30 cellular contexts compared by ENCODE assay signal in genomic region chr1:221747840-221748239, GRCh38.
"Had no signal": no experiment of that assay in that cellular context is flagged by ENCODE, and none has a peak within 500 bp of the region (broad histone marks: within the 10 kb centered on the region; RNA-seq: fewer than 3 reads in every experiment).

No MANE protein-coding gene starts in this region.

- H3K4me3 ChIP-seq: ascending aorta, cardiac muscle cell, colonic mucosa, esophagus squamous epithelium, left ventricle myocardium inferior, lung, mucosa of descending colon, right lobe of liver, uterus had no signal

- H3K27me3 ChIP-seq: ascending aorta, cardiac muscle cell, colonic mucosa, esophagus squamous epithelium, right lobe of liver, uterus had no signal

- H3K36me3 Mint-ChIP-seq: brain, type B pancreatic cell had no signal

- DNase-seq: activated CD4-positive, alpha-beta T cell treated with anti-CD3 and anti-CD28 coated beads for 48 hours; activated CD4-positive, alpha-beta T cell treated with anti-CD3 and anti-CD28 coated beads, Interleukin-2, amount 50 U/mL, for 48 hours; activated CD8-positive, alpha-beta memory T cell treated with anti-CD3 and anti-CD28 coated beads for 24 hours; activated effector memory CD4-positive, alpha-beta T cell treated with Interleukin-2 at 50 U/mL for 16 hours; activated naive CD4-positive, alpha-beta T cell treated with Interleukin-2 at 50 U/mL for 16 hours; cerebellar nuclear complex; colonic mucosa; effector CD8-positive, alpha-beta T cell; esophagus squamous epithelium; foreskin melanocyte; islet precursor cell; left ventricle myocardium inferior; mucosa of descending colon; right lobe of liver; stimulated activated CD4-positive, alpha-beta T cell treated with anti-CD3 and anti-CD28 coated beads, Interleukin-2, amount 100 ng/mL, for 48 hours; stimulated activated naive CD8-positive, alpha-beta T cell treated with anti-CD3 and anti-CD28 coated beads, Interleukin-15, amount 100 ng/mL, for 72 hours; substantia nigra; T-helper 9 cell; uterus; WERI-Rb-1 had no signal

- H3K27ac ChIP-seq: ascending aorta, cardiac muscle cell, colonic mucosa, epithelial cell of prostate, esophagus squamous epithelium, left ventricle myocardium inferior, neutrophil, right lobe of liver, uterus had no signal

- H3K36me3 ChIP-seq: ascending aorta, cardiac muscle cell, colonic mucosa, esophagus squamous epithelium, left ventricle myocardium inferior, neutrophil, right lobe of liver, uterus, WERI-Rb-1 had no signal

- H3K27me3 Mint-ChIP-seq: activated naive CD8-positive, alpha-beta T cell; brain; natural killer cell treated with Interleukin-12 subunit alpha and Interleukin-12 subunit beta and Interleukin-15 and Interleukin-18, amount 100 ng/mL, for 72 hours; stimulated activated naive CD8-positive, alpha-beta T cell treated with anti-CD3 and anti-CD28 coated beads, Interleukin-15, amount 100 ng/mL, for 72 hours; type B pancreatic cell had no signal

- H3K9me3 ChIP-seq: ascending aorta, colonic mucosa, esophagus squamous epithelium, left ventricle myocardium inferior, mucosa of descending colon, neutrophil, right lobe of liver, uterus had no signal

- H3K9me3 Mint-ChIP-seq: brain had no signal

- H3K4me1 ChIP-seq: ascending aorta, colonic mucosa, right lobe of liver, uterus had no signal

- ATAC-seq: activated CD4-positive, CD25-positive, alpha-beta regulatory T cell treated with anti-CD3 and anti-CD28 coated beads, Interleukin-2, amount 50 U/mL, for 24 hours; mucosa of descending colon; natural killer cell treated with Interleukin-12 subunit alpha and Interleukin-12 subunit beta and Interleukin-15 and Interleukin-18, amount 100 ng/mL, for 72 hours; right lobe of liver; stimulated activated naive CD8-positive, alpha-beta T cell treated with anti-CD3 and anti-CD28 coated beads, Interleukin-15, amount 100 ng/mL, for 72 hours had no signal

- H3K27ac Mint-ChIP-seq: activated naive CD8-positive, alpha-beta T cell; brain; stimulated activated naive CD8-positive, alpha-beta T cell treated with anti-CD3 and anti-CD28 coated beads, Interleukin-15, amount 100 ng/mL, for 72 hours; type B pancreatic cell had no signal

- H3K4me3 Mint-ChIP-seq: activated naive CD8-positive, alpha-beta T cell; natural killer cell treated with Interleukin-12 subunit alpha and Interleukin-12 subunit beta and Interleukin-15 and Interleukin-18, amount 100 ng/mL, for 72 hours; stimulated activated naive CD8-positive, alpha-beta T cell treated with anti-CD3 and anti-CD28 coated beads, Interleukin-15, amount 100 ng/mL, for 72 hours; type B pancreatic cell had no signal
